Comparison of ENCODE assay signal across 8 cellular contexts in the genomic region with DNA sequence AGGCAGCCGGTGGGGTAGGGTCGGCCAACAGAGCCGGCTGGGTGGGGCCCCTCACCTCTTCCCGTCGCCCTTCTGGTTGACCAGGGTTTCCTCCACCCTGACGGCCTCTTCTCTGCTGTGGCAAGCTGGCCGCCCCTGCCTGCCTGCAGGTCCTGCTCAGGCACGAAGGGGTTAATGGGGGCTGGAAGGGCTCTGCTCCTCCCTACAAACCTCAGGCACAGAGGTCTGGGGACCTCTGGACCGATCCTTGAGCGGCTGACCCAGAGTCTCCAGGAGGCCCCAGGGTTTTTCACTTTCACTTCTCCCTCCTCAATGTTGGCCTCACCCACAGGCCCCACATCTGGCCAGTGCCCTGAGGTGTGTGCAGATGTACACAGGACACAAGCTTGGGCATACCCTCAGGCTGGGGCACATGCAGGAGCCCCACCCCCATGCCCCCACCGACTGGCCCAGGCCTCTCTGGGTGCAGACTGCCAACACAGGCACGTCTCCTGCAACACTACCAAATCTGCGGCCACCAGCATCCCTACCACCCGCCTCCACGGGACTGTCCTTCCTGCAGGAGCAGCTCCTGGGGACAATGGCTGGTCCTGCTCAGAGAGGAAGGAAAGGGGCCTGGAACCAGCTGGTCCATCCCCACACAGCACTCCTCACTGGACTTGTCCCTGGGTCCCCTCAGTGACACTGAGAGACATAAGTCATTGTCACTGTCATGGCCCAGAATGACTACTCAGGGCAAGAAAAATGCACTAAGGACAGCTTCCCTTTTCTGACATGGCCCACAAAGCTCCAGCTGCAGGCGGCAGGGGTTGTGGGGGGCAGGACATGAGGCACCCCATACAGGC. TPM values are rescaled to one million over a fixed set of nuclear protein-coding genes. Genes with fewer than 3 reads are reported as not detected.
A peak's percentile ranks its signal among the peaks of the same experiment; 100 is the strongest.
DNase-seq lines count a peak whose midpoint lies in the region; FAIRE-seq and TF ChIP-seq lines count a peak whose summit lies in the region.
"Had no signal": no experiment of that assay in that cellular context is flagged by ENCODE, and none has a peak within 500 bp of the region (broad histone marks: within the 10 kb centered on the region; RNA-seq: fewer than 3 reads in every experiment).

No MANE protein-coding gene starts in this region.

- DNase-seq in GM19239 (ENCODE audit: insufficient read length, low spot score) (peak; percentile 81), NOMO-1 (lab: John Stamatoyannopoulos, UW; ENCODE audit: unreplicated experiment in 2 of 2) (peak; percentile 54 to 65), sigmoid colon (no peak), DMS53 (lab: John Stamatoyannopoulos, UW) (no peak), ACHN (no peak)
- no peak for DNase-seq in stimulated activated CD4-positive, alpha-beta T cell treated with anti-CD3 and anti-CD28 coated beads, Interleukin-4, amount 100 ng/mL, for 1 hour

- FAIRE-seq in GM19239 (lab: Jason Lieb, UNC): no peak

- WGBS in sigmoid colon, 2 donors: 20 to 29% methylated on average over 16 of the region's 16 CpGs

- peaks cover 37% of the 10 kb centered on the region for H3K4me1 Mint-ChIP-seq in dendritic cell treated with granulocyte-macrophage colony-stimulating factor and Interleukin-4, amounts not matched to agents 40 ng/mL and 50 ng/mL, for 4 days (ENCODE audit: low read depth)

- H3K27ac Mint-ChIP-seq in dendritic cell treated with granulocyte-macrophage colony-stimulating factor and Interleukin-4, amounts not matched to agents 40 ng/mL and 50 ng/mL, for 4 days: no peak overlapping the region

- H3K36me3 ChIP-seq in sigmoid colon: no peaks in the 10 kb centered on the region

- peaks cover 0 to 51% (median 42%) of the 10 kb centered on the region in 4 donors for H3K4me1 ChIP-seq in sigmoid colon

- no peak for TF ChIP-seq EP300 in sigmoid colon (IDR thresholded peaks at IDR 0.05)

- H3K9me3 Mint-ChIP-seq in dendritic cell treated with granulocyte-macrophage colony-stimulating factor and Interleukin-4, amounts not matched to agents 40 ng/mL and 50 ng/mL, for 4 days: no peaks in the 10 kb centered on the region

- no peak for TF ChIP-seq POLR2A in sigmoid colon (IDR thresholded peaks at IDR 0.05)

- intact Hi-C loops in dendritic cell treated with granulocyte-macrophage colony-stimulating factor and Interleukin-4, amounts not matched to agents 40 ng/mL and 50 ng/mL, for 4 days (cut with micrococcal nuclease): no loop called here
- intact Hi-C loops in sigmoid colon (cut with DNase I): no loop called here

- H3K27me3 Mint-ChIP-seq in dendritic cell treated with granulocyte-macrophage colony-stimulating factor and Interleukin-4, amounts not matched to agents 40 ng/mL and 50 ng/mL, for 4 days: peaks cover 85% of the 10 kb centered on the region

- in situ Hi-C loops in ACHN (cut with HindIII; ENCODE audit: low pct_ligation_motif_present, low pct_unique_long_range_greater_than_20kb, low sequenced_read_pairs): no loop called here

- H3K27me3 ChIP-seq in sigmoid colon: peaks cover 47 to 90% (median 85%) of the 10 kb centered on the region in 3 donors

- H3K27ac ChIP-seq in sigmoid colon: no peak overlapping the region
- H3K27ac ChIP-seq: epithelial cell of prostate had no signal

- no peaks in the 10 kb centered on the region for H3K36me3 Mint-ChIP-seq in dendritic cell treated with granulocyte-macrophage colony-stimulating factor and Interleukin-4, amounts not matched to agents 40 ng/mL and 50 ng/mL, for 4 days (ENCODE audit: low read depth)

- H3K9me3 ChIP-seq in sigmoid colon: no peaks in the 10 kb centered on the region

- peak overlapping the region; percentile 67 for H3K4me3 Mint-ChIP-seq in dendritic cell treated with granulocyte-macrophage colony-stimulating factor and Interleukin-4, amounts not matched to agents 40 ng/mL and 50 ng/mL, for 4 days

- no peak for TF ChIP-seq CTCF in sigmoid colon (IDR thresholded peaks at IDR 0.05)

- peak overlapping the region in 3 of 4 donors; percentile 15 to 27 (median 26) for H3K4me3 ChIP-seq in sigmoid colon

RNA-seq across cellular contexts. Expression of a gene that starts 3.2 kb away (rescaled TPM):
- 1 to 10 TPM; 1.7 to 4.3 (median 3.3) TPM for total RNA-seq in sigmoid colon
- 1 to 10 TPM in 2 of 3 donors, not detected in 1; 1.8 to 2.4 TPM for polyA plus RNA-seq in sigmoid colon

RNA-seq across cellular contexts. Expression of a gene that starts 34.0 kb away (rescaled TPM):
- 1 to 10 TPM; 1.6 to 2.9 (median 2.4) TPM for total RNA-seq in sigmoid colon
- 1 to 10 TPM in 1 of 3 donors, not detected in 2; 1.1 TPM for polyA plus RNA-seq in sigmoid colon

RNA-seq across cellular contexts. Expression of a gene that starts 43.1 kb away (rescaled TPM):
- total RNA-seq in sigmoid colon: 10 to 100 TPM in 3 of 4 donors, 1 to 10 TPM in 1; 5.7 to 26.0 (median 12.8) TPM
- 1 to 10 TPM; 1.2 to 6.2 (median 3.0) TPM for polyA plus RNA-seq in sigmoid colon

Comparison
In these comparisons a context has a peak if more than half of its experiments do, and no peak if none do; other contexts are left out.
1. DNase-seq: peak in GM19239 (single experiment) and NOMO-1 (2 of 2); none in sigmoid colon (single experiment), DMS53 (single experiment), stimulated activated CD4-positive, alpha-beta T cell treated with anti-CD3 and anti-CD28 coated beads, Interleukin-4, amount 100 ng/mL, for 1 hour (single experiment) and ACHN (single experiment).